Comparison of ENCODE assay signal across 11 cellular contexts in genomic region chrX:154620763-154621414, GRCh38. TPM values are rescaled to one million over a fixed set of nuclear protein-coding genes. Genes with fewer than 3 reads are reported as not detected.
DNase-seq lines count a peak whose midpoint lies in the region; ATAC-seq, FAIRE-seq and TF ChIP-seq lines count a peak whose summit lies in the region.
"Not testable (repeated sequence)": the region's sequence is repeated elsewhere in the genome, so short reads cannot be mapped to it uniquely, and the experiment has no call there.
"Had no signal": no experiment of that assay in that cellular context is flagged by ENCODE, and none has a peak within 500 bp of the region (broad histone marks: within the 10 kb centered on the region; RNA-seq: fewer than 3 reads in every experiment).

No MANE protein-coding gene starts in this region.

- CTCF ChIA-PET in PC-3 (lab: Charles Lee); activated CD8-positive, alpha-beta T cell treated with anti-CD3 and anti-CD28 coated beads for 36 hours (lab: Charles Lee): not testable (repeated sequence)

- H3K27me3 Mint-ChIP-seq in activated CD8-positive, alpha-beta T cell treated with anti-CD3 and anti-CD28 coated beads for 36 hours; effector memory CD8-positive, alpha-beta T cell: not testable (repeated sequence)

- not testable (repeated sequence) for H3K9ac ChIP-seq in PC-3 (ENCODE audit: low read length)

- H3K4me1 ChIP-seq in PC-3 (ENCODE audit: insufficient read depth, low read length); heart left ventricle; pancreas: not testable (repeated sequence)

- H3K4me3 ChIP-seq in PC-3 (ENCODE audit: low read length); heart left ventricle; pancreas: not testable (repeated sequence)

- TF ChIP-seq POLR2A in heart left ventricle (IDR thresholded peaks at IDR 0.05), result not testable (repeated sequence)

- POLR2A ChIA-PET in PC-3 (lab: Charles Lee; ENCODE audit: unreplicated experiment); activated CD8-positive, alpha-beta T cell treated with anti-CD3 and anti-CD28 coated beads for 36 hours (lab: Charles Lee): not testable (repeated sequence)

- H3K4me3 Mint-ChIP-seq in activated CD8-positive, alpha-beta T cell treated with anti-CD3 and anti-CD28 coated beads for 36 hours; effector memory CD8-positive, alpha-beta T cell: not testable (repeated sequence)

- TF ChIP-seq CTCF in PC-3 (conservative IDR thresholded peaks at IDR 0.05; ENCODE audit: low read depth, low read length); activated CD8-positive, alpha-beta T cell treated with anti-CD3 and anti-CD28 coated beads for 36 hours (IDR thresholded peaks at IDR 0.05); heart left ventricle (IDR thresholded peaks at IDR 0.05); pancreas (IDR thresholded peaks at IDR 0.05): not testable (repeated sequence)

- not testable (repeated sequence) for DNase-seq in GM18507 (ENCODE audit: extremely low spot score, insufficient read length, low read depth); PC-3; activated CD8-positive, alpha-beta T cell treated with anti-CD3 and anti-CD28 coated beads for 36 hours; effector memory CD8-positive, alpha-beta T cell; heart left ventricle; left colon; pancreas

- H3K9me3 ChIP-seq in PC-3 (ENCODE audit: low read length); heart left ventricle; pancreas: not testable (repeated sequence)

- not testable (repeated sequence) for H2AFZ ChIP-seq in PC-3 (ENCODE audit: low read length)

- not testable (repeated sequence) for H3K79me2 ChIP-seq in PC-3 (ENCODE audit: low read length)

- not testable (repeated sequence) for BruUV-seq in PC-3 (replicated peaks; lab: Mats Ljungman, UMichigan)

- ATAC-seq in PC-3 (peak; percentile 85), heart left ventricle (peak in 3 of 4 donors; percentile 63 to 83 (median 72)), left colon (peak; percentile 41), pancreas (peak in 3 of 4 donors; percentile 72 to 77 (median 75))
- peak; percentile 47 for ATAC-seq in activated CD8-positive, alpha-beta T cell treated with anti-CD3 and anti-CD28 coated beads for 36 hours
- peak; percentile 39 for ATAC-seq in effector memory CD8-positive, alpha-beta T cell (replicated peaks)

- H3K9me3 Mint-ChIP-seq in activated CD8-positive, alpha-beta T cell treated with anti-CD3 and anti-CD28 coated beads for 36 hours; effector memory CD8-positive, alpha-beta T cell: not testable (repeated sequence)

- 7 to 19% (median 15%) methylated on average over 3 of the region's 11 CpGs; no CpG with 5 or more reads in 1 of the 4 donors for WGBS in heart left ventricle, 4 donors
- WGBS in pancreas, 2 donors, result 15 to 28% methylated on average over 2 to 4 of the region's 11 CpGs

- H3K27me3 ChIP-seq in PC-3 (ENCODE audit: low read length); heart left ventricle; pancreas: not testable (repeated sequence)

- not testable (repeated sequence) for H3F3A ChIP-seq in PC-3 (ENCODE audit: low read length, unreplicated experiment)

- H3K36me3 Mint-ChIP-seq in activated CD8-positive, alpha-beta T cell treated with anti-CD3 and anti-CD28 coated beads for 36 hours (ENCODE audit: low read depth); effector memory CD8-positive, alpha-beta T cell (ENCODE audit: insufficient read depth): not testable (repeated sequence)

- not testable (repeated sequence) for H3K27ac ChIP-seq in PC-3 (ENCODE audit: low read length); heart left ventricle; pancreas

- not testable (repeated sequence) for H3K9me2 ChIP-seq in PC-3 (replicated peaks; ENCODE audit: low read length)

- not testable (repeated sequence) for H3K27ac Mint-ChIP-seq in activated CD8-positive, alpha-beta T cell treated with anti-CD3 and anti-CD28 coated beads for 36 hours; effector memory CD8-positive, alpha-beta T cell

- H3K4me2 ChIP-seq in PC-3 (ENCODE audit: low read length), result not testable (repeated sequence)

- intact Hi-C loops in PC-3 (cut with micrococcal nuclease); activated CD8-positive, alpha-beta T cell treated with anti-CD3 and anti-CD28 coated beads for 36 hours (cut with micrococcal nuclease); heart left ventricle (cut with DNase I); left colon (cut with DNase I, micrococcal nuclease); pancreas (cut with DNase I): not testable (repeated sequence)

- H3K4me1 Mint-ChIP-seq in activated CD8-positive, alpha-beta T cell treated with anti-CD3 and anti-CD28 coated beads for 36 hours (ENCODE audit: low read depth); effector memory CD8-positive, alpha-beta T cell (ENCODE audit: low read depth in 2 of 2): not testable (repeated sequence)

- H4K20me1 ChIP-seq in PC-3 (ENCODE audit: low read length), result not testable (repeated sequence)

- FAIRE-seq in GM18507 (lab: Jason Lieb, UNC) (peak; percentile 84), pancreas (lab: Jason Lieb, UNC) (peak; percentile 92)

- not testable (repeated sequence) for H3K36me3 ChIP-seq in PC-3 (ENCODE audit: low read depth, low read length); heart left ventricle; pancreas

RNA-seq across cellular contexts. Expression of gene CTAG1B, which starts 1.8 kb away (rescaled TPM):
- total RNA-seq in PC-3 (2014; rRNA removed), result not detected in 2 replicates
- not detected for total RNA-seq in activated CD8-positive, alpha-beta T cell treated with anti-CD3 and anti-CD28 coated beads for 36 hours
- not detected for total RNA-seq in heart left ventricle
- polyA plus RNA-seq in heart left ventricle, result not detected
- not detected for total RNA-seq in left colon
- total RNA-seq in pancreas, result not detected
- polyA plus RNA-seq in pancreas, result not detected
- total RNA-seq: Daoy, H7, Peyer's patch had no signal
- polyA plus RNA-seq: CD14-positive monocyte had no signal

RNA-seq across cellular contexts. Expression of gene CTAG2, which starts 32.5 kb away (rescaled TPM):
- total RNA-seq in PC-3 (2014; rRNA removed) (not detected in 2 replicates), heart left ventricle (under 1 TPM in 1 of 9 donors, not detected in 8; 0.61 TPM), left colon (not detected), pancreas (not detected)
- total RNA-seq in activated CD8-positive, alpha-beta T cell treated with anti-CD3 and anti-CD28 coated beads for 36 hours, result not detected
- polyA plus RNA-seq in heart left ventricle (not detected), pancreas (1 to 10 TPM in 1 of 2 donors, not detected in 1; 1.2 TPM)
- total RNA-seq: H7, Peyer's patch had no signal
- polyA plus RNA-seq: CD14-positive monocyte had no signal

RNA-seq across cellular contexts. Expression of gene CTAG1A, which starts 36.0 kb away (rescaled TPM):
- total RNA-seq in PC-3 (2014; rRNA removed), result not detected in 2 replicates
- not detected for total RNA-seq in activated CD8-positive, alpha-beta T cell treated with anti-CD3 and anti-CD28 coated beads for 36 hours
- total RNA-seq in heart left ventricle, result not detected
- not detected for polyA plus RNA-seq in heart left ventricle
- total RNA-seq in left colon, result not detected
- not detected for total RNA-seq in pancreas
- polyA plus RNA-seq in pancreas, result not detected
- total RNA-seq: Daoy, H7, Peyer's patch had no signal
- polyA plus RNA-seq: CD14-positive monocyte had no signal
